In genomic region chr7:35801392-35802101, GRCh38 we compare ENCODE assay signal across 1 cellular context.
TF ChIP-seq lines count a peak whose summit lies in the region.

No MANE protein-coding gene starts in this region.

TF ChIP-seq in K562, 482 proteins besides CTCF, POLR2A, EP300 and RAD21 (continued from another document and continues in another):
- TF ChIP-seq, protein P1, sequence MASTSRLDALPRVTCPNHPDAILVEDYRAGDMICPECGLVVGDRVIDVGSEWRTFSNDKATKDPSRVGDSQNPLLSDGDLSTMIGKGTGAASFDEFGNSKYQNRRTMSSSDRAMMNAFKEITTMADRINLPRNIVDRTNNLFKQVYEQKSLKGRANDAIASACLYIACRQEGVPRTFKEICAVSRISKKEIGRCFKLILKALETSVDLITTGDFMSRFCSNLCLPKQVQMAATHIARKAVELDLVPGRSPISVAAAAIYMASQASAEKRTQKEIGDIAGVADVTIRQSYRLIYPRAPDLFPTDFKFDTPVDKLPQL (IDR thresholded peaks at IDR 0.05; ENCODE audit: extremely low read depth, insufficient read length), result no peak
- TF ChIP-seq NR1H2 (CRISPR knock-in tag; IDR thresholded peaks at IDR 0.05), result no peak
- TF ChIP-seq ZNF174 (CRISPR knock-in tag; IDR thresholded peaks at IDR 0.05), result no peak
- no peak for TF ChIP-seq CBFA2T2 (conservative IDR thresholded peaks at IDR 0.05)
- peak; percentile 91 for TF ChIP-seq SMAD4 (CRISPR knock-in tag; conservative IDR thresholded peaks at IDR 0.05)
- TF ChIP-seq ZEB2 (IDR thresholded peaks at IDR 0.05), result no peak
- no peak for TF ChIP-seq RBM39 (optimal IDR thresholded peaks at IDR 0.05; ENCODE audit: low read depth, low read length)
- no peak for TF ChIP-seq HOMEZ (CRISPR knock-in tag; IDR thresholded peaks at IDR 0.05)
- no peak for TF ChIP-seq KDM4B (IDR thresholded peaks at IDR 0.05; ENCODE audit: borderline replicate concordance in 2 of 2, low read depth in 1 of 2)
- TF ChIP-seq, protein P2, sequence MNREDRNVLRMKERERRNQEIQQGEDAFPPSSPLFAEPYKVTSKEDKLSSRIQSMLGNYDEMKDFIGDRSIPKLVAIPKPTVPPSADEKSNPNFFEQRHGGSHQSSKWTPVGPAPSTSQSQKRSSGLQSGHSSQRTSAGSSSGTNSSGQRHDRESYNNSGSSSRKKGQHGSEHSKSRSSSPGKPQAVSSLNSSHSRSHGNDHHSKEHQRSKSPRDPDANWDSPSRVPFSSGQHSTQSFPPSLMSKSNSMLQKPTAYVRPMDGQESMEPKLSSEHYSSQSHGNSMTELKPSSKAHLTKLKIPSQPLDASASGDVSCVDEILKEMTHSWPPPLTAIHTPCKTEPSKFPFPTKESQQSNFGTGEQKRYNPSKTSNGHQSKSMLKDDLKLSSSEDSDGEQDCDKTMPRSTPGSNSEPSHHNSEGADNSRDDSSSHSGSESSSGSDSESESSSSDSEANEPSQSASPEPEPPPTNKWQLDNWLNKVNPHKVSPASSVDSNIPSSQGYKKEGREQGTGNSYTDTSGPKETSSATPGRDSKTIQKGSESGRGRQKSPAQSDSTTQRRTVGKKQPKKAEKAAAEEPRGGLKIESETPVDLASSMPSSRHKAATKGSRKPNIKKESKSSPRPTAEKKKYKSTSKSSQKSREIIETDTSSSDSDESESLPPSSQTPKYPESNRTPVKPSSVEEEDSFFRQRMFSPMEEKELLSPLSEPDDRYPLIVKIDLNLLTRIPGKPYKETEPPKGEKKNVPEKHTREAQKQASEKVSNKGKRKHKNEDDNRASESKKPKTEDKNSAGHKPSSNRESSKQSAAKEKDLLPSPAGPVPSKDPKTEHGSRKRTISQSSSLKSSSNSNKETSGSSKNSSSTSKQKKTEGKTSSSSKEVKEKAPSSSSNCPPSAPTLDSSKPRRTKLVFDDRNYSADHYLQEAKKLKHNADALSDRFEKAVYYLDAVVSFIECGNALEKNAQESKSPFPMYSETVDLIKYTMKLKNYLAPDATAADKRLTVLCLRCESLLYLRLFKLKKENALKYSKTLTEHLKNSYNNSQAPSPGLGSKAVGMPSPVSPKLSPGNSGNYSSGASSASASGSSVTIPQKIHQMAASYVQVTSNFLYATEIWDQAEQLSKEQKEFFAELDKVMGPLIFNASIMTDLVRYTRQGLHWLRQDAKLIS (CRISPR knock-in tag; IDR thresholded peaks at IDR 0.05), result no peak
- no peak for TF ChIP-seq TAF1 (IDR thresholded peaks at IDR 0.05; ENCODE audit: control insufficient read depth, extremely low read depth, insufficient read depth, low read length, severe bottlenecking)
- TF ChIP-seq BACH1 (tag; IDR thresholded peaks at IDR 0.05), result no peak
- TF ChIP-seq, protein P3, sequence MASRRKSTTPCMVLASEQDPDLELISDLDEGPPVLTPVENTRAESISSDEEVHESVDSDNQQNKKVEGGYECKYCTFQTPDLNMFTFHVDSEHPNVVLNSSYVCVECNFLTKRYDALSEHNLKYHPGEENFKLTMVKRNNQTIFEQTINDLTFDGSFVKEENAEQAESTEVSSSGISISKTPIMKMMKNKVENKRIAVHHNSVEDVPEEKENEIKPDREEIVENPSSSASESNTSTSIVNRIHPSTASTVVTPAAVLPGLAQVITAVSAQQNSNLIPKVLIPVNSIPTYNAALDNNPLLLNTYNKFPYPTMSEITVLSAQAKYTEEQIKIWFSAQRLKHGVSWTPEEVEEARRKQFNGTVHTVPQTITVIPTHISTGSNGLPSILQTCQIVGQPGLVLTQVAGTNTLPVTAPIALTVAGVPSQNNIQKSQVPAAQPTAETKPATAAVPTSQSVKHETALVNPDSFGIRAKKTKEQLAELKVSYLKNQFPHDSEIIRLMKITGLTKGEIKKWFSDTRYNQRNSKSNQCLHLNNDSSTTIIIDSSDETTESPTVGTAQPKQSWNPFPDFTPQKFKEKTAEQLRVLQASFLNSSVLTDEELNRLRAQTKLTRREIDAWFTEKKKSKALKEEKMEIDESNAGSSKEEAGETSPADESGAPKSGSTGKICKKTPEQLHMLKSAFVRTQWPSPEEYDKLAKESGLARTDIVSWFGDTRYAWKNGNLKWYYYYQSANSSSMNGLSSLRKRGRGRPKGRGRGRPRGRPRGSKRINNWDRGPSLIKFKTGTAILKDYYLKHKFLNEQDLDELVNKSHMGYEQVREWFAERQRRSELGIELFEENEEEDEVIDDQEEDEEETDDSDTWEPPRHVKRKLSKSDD (conservative IDR thresholded peaks at IDR 0.05; ENCODE audit: low read length), result no peak
- TF ChIP-seq TCF7 (IDR thresholded peaks at IDR 0.05; ENCODE audit: borderline replicate concordance), result 0 out of 2 replicates have a peak, but pooled peaks have one; percentile 18
- peak; percentile 19; the same call in 1 of the 2 replicates for TF ChIP-seq BRD4 (IDR thresholded peaks at IDR 0.05)
- TF ChIP-seq RAD51 (IDR thresholded peaks at IDR 0.05; ENCODE audit: borderline replicate concordance, low read depth), result no peak
- TF ChIP-seq, protein P4, sequence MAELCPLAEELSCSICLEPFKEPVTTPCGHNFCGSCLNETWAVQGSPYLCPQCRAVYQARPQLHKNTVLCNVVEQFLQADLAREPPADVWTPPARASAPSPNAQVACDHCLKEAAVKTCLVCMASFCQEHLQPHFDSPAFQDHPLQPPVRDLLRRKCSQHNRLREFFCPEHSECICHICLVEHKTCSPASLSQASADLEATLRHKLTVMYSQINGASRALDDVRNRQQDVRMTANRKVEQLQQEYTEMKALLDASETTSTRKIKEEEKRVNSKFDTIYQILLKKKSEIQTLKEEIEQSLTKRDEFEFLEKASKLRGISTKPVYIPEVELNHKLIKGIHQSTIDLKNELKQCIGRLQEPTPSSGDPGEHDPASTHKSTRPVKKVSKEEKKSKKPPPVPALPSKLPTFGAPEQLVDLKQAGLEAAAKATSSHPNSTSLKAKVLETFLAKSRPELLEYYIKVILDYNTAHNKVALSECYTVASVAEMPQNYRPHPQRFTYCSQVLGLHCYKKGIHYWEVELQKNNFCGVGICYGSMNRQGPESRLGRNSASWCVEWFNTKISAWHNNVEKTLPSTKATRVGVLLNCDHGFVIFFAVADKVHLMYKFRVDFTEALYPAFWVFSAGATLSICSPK (IDR thresholded peaks at IDR 0.05; ENCODE audit: borderline replicate concordance), result no peak
- TF ChIP-seq DNMT1 (IDR thresholded peaks at IDR 0.05), result no peak
- no peak for TF ChIP-seq ZNF146 (CRISPR knock-in tag; IDR thresholded peaks at IDR 0.05; ENCODE audit: unreplicated experiment)
- TF ChIP-seq, protein P5, sequence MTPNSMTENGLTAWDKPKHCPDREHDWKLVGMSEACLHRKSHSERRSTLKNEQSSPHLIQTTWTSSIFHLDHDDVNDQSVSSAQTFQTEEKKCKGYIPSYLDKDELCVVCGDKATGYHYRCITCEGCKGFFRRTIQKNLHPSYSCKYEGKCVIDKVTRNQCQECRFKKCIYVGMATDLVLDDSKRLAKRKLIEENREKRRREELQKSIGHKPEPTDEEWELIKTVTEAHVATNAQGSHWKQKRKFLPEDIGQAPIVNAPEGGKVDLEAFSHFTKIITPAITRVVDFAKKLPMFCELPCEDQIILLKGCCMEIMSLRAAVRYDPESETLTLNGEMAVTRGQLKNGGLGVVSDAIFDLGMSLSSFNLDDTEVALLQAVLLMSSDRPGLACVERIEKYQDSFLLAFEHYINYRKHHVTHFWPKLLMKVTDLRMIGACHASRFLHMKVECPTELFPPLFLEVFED (CRISPR knock-in tag; conservative IDR thresholded peaks at IDR 0.05), result no peak; the same call in 1 of the 2 replicates
- TF ChIP-seq GTF2F1 (IDR thresholded peaks at IDR 0.05; ENCODE audit: low read depth, low read length), result no peak
- TF ChIP-seq SMARCE1 (IDR thresholded peaks at IDR 0.05), result peak; percentile 70; the same call in 1 of the 2 replicates
- no peak for TF ChIP-seq MYBL2 (IDR thresholded peaks at IDR 0.05; ENCODE audit: low read depth)
- no peak for TF ChIP-seq MYBL2 (CRISPR knock-in tag; IDR thresholded peaks at IDR 0.05; ENCODE audit: borderline replicate concordance)
- no peak for TF ChIP-seq ZNF77 (CRISPR knock-in tag; IDR thresholded peaks at IDR 0.05)
- TF ChIP-seq HNRNPH1 (optimal IDR thresholded peaks at IDR 0.05; ENCODE audit: low read depth, low read length), result no peak
- TF ChIP-seq ZC3H11A (IDR thresholded peaks at IDR 0.05; ENCODE audit: low read depth, low read length), result no peak
- no peak for TF ChIP-seq FOXM1 (IDR thresholded peaks at IDR 0.05; ENCODE audit: low read depth)
- TF ChIP-seq FOXM1 (CRISPR knock-in tag; IDR thresholded peaks at IDR 0.05; ENCODE audit: low read depth), result 0 out of 2 replicates have a peak, but pooled peaks have one; percentile 39
- TF ChIP-seq TAL1 (IDR thresholded peaks at IDR 0.05), result no peak
- TF ChIP-seq EZH2 (IDR thresholded peaks at IDR 0.05; ENCODE audit: borderline replicate concordance, low read depth, low read length), result no peak
- no peak for TF ChIP-seq ZNF583 (CRISPR knock-in tag; IDR thresholded peaks at IDR 0.05)
- peak; percentile 10 for TF ChIP-seq CCNT2 (IDR thresholded peaks at IDR 0.05; ENCODE audit: borderline replicate concordance, extremely low read depth, insufficient read length, low read depth, low read length)
- TF ChIP-seq ZNF143 (CRISPR knock-in tag; IDR thresholded peaks at IDR 0.05), result no peak
- TF ChIP-seq PTRF (tag; IDR thresholded peaks at IDR 0.05), result no peak
- no peak for TF ChIP-seq HMG20A (CRISPR knock-in tag; conservative IDR thresholded peaks at IDR 0.05)
- TF ChIP-seq GABPA (tag; conservative IDR thresholded peaks at IDR 0.05; ENCODE audit: low read depth), result peak; percentile 24; the same call in 1 of the 2 replicates
- TF ChIP-seq TSC22D4 (tag; IDR thresholded peaks at IDR 0.05), result no peak
- TF ChIP-seq ZNF277 (CRISPR knock-in tag; IDR thresholded peaks at IDR 0.05; ENCODE audit: borderline replicate concordance), result no peak
- TF ChIP-seq JUNB (CRISPR knock-in tag; conservative IDR thresholded peaks at IDR 0.05), result no peak
- TF ChIP-seq ZNF41 (CRISPR knock-in tag; conservative IDR thresholded peaks at IDR 0.05), result no peak
- TF ChIP-seq HOXB6 (CRISPR knock-in tag; IDR thresholded peaks at IDR 0.05; ENCODE audit: borderline replicate concordance), result no peak
- TF ChIP-seq PTTG1 (tag; IDR thresholded peaks at IDR 0.05; ENCODE audit: low read depth), result no peak
- TF ChIP-seq THRA (IDR thresholded peaks at IDR 0.05), result no peak
- TF ChIP-seq PHTF2 (CRISPR knock-in tag; IDR thresholded peaks at IDR 0.05), result no peak
- TF ChIP-seq, protein P6, sequence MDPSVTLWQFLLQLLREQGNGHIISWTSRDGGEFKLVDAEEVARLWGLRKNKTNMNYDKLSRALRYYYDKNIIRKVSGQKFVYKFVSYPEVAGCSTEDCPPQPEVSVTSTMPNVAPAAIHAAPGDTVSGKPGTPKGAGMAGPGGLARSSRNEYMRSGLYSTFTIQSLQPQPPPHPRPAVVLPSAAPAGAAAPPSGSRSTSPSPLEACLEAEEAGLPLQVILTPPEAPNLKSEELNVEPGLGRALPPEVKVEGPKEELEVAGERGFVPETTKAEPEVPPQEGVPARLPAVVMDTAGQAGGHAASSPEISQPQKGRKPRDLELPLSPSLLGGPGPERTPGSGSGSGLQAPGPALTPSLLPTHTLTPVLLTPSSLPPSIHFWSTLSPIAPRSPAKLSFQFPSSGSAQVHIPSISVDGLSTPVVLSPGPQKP (CRISPR knock-in tag; IDR thresholded peaks at IDR 0.05), result no peak
- TF ChIP-seq FOXA1 (IDR thresholded peaks at IDR 0.05; ENCODE audit: borderline replicate concordance), result no peak
- no peak for TF ChIP-seq C11orf30 (IDR thresholded peaks at IDR 0.05; ENCODE audit: low read depth)
- TF ChIP-seq HNRNPUL1 (IDR thresholded peaks at IDR 0.05; ENCODE audit: low read length), result no peak
- TF ChIP-seq POLR3G (IDR thresholded peaks at IDR 0.05; ENCODE audit: extremely low read depth, insufficient read length, insufficient replicate concordance), result no peak
- no peak for TF ChIP-seq KDM5B (IDR thresholded peaks at IDR 0.05; ENCODE audit: insufficient replicate concordance, low read depth, low read length)
- no peak for TF ChIP-seq NFIX (CRISPR knock-in tag; IDR thresholded peaks at IDR 0.05; ENCODE audit: low read depth)
- TF ChIP-seq, protein P7, sequence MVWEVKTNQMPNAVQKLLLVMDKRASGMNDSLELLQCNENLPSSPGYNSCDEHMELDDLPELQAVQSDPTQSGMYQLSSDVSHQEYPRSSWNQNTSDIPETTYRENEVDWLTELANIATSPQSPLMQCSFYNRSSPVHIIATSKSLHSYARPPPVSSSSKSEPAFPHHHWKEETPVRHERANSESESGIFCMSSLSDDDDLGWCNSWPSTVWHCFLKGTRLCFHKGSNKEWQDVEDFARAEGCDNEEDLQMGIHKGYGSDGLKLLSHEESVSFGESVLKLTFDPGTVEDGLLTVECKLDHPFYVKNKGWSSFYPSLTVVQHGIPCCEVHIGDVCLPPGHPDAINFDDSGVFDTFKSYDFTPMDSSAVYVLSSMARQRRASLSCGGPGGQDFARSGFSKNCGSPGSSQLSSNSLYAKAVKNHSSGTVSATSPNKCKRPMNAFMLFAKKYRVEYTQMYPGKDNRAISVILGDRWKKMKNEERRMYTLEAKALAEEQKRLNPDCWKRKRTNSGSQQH (CRISPR knock-in tag; IDR thresholded peaks at IDR 0.05), result no peak
- no peak for TF ChIP-seq ILK (tag; IDR thresholded peaks at IDR 0.05; ENCODE audit: borderline replicate concordance, low read depth)
- TF ChIP-seq BMI1 (IDR thresholded peaks at IDR 0.05; ENCODE audit: low read length), result no peak
